Comparison of ENCODE assay signal across 31 cellular contexts in genomic region chr3:182438398-182438797, GRCh38.
DNase-seq lines count a peak whose midpoint lies in the region; ATAC-seq and TF ChIP-seq lines count a peak whose summit lies in the region.
"Had no signal": no experiment of that assay in that cellular context is flagged by ENCODE, and none has a peak within 500 bp of the region (broad histone marks: within the 10 kb centered on the region; RNA-seq: fewer than 3 reads in every experiment).

No MANE protein-coding gene starts in this region.

- H3K27me3 Mint-ChIP-seq in GM23338 (ENCODE audit: insufficient read depth, low read depth, poor library complexity): no peaks in the 10 kb centered on the region
- H3K27me3 Mint-ChIP-seq: activated CD4-positive, alpha-beta T cell treated with anti-CD3 and anti-CD28 coated beads for 36 hours; activated CD8-positive, alpha-beta T cell treated with anti-CD3 and anti-CD28 coated beads for 36 hours; activated naive CD4-positive, alpha-beta T cell treated with anti-CD3 and anti-CD28 coated beads, Interleukin-2, amount 10 ng/mL, durations not matched to agents 7 days and 5 days; activated T-helper 17 cell treated with anti-CD3 and anti-CD28 coated beads, Interleukin-2, amount 50 U/mL, for 72 hours; memory B cell; stimulated activated naive CD8-positive, alpha-beta T cell treated with anti-CD3 and anti-CD28 coated beads, Interleukin-15, Interleukin-2, amounts not matched to agents 100 ng/mL and 50 ng/mL, for 24 hours had no signal

- H3K4me3 ChIP-seq in GM23338 (no peak overlapping the region), smooth muscle cell (no peak overlapping the region)
- H3K4me3 ChIP-seq: ovary, thoracic aorta, uterus had no signal

- H3K4me2 ChIP-seq in GM23338: no peak overlapping the region
- H3K4me2 ChIP-seq in smooth muscle cell: no peak overlapping the region

- H3K36me3 ChIP-seq in GM23338 (ENCODE audit: insufficient read depth) (no peaks in the 10 kb centered on the region), smooth muscle cell (ENCODE audit: low read depth) (no peaks in the 10 kb centered on the region)
- H3K36me3 ChIP-seq: brain microvascular endothelial cell, ovary, thoracic aorta, uterus had no signal

- no peaks in the 10 kb centered on the region for H3K4me1 ChIP-seq in GM23338 (ENCODE audit: insufficient read depth)
- no peaks in the 10 kb centered on the region for H3K4me1 ChIP-seq in smooth muscle cell (ENCODE audit: low read depth)
- H3K4me1 ChIP-seq: uterus had no signal

- TF ChIP-seq CTCF in GM23338 (conservative IDR thresholded peaks at IDR 0.05; ENCODE audit: low read depth in 2 of 2) (no peak), smooth muscle cell (IDR thresholded peaks at IDR 0.05; ENCODE audit: borderline replicate concordance, insufficient read depth, poor library complexity, severe bottlenecking) (no peak)

- WGBS in smooth muscle cell (ENCODE audit: low lambda C conversion rate): 97% methylated on average over 1 of the region's 1 CpG

- no peak overlapping the region for H3K4me3 Mint-ChIP-seq in GM23338
- H3K4me3 Mint-ChIP-seq: activated CD4-positive, alpha-beta T cell treated with anti-CD3 and anti-CD28 coated beads for 36 hours; activated CD8-positive, alpha-beta T cell treated with anti-CD3 and anti-CD28 coated beads for 36 hours; activated naive CD4-positive, alpha-beta T cell treated with anti-CD3 and anti-CD28 coated beads, Interleukin-2, amount 10 ng/mL, durations not matched to agents 7 days and 5 days; activated T-helper 17 cell treated with anti-CD3 and anti-CD28 coated beads, Interleukin-2, amount 50 U/mL, for 72 hours; memory B cell; nephron progenitor cell; stimulated activated naive CD8-positive, alpha-beta T cell treated with anti-CD3 and anti-CD28 coated beads, Interleukin-15, Interleukin-2, amounts not matched to agents 100 ng/mL and 50 ng/mL, for 24 hours had no signal

- no peaks in the 10 kb centered on the region for H3K36me3 Mint-ChIP-seq in GM23338 (ENCODE audit: low read depth)
- H3K36me3 Mint-ChIP-seq: activated naive CD4-positive, alpha-beta T cell treated with anti-CD3 and anti-CD28 coated beads, Interleukin-2, amount 10 ng/mL, durations not matched to agents 7 days and 5 days; memory B cell had no signal

- no peaks in the 10 kb centered on the region for H3K9me3 Mint-ChIP-seq in GM23338
- H3K9me3 Mint-ChIP-seq: activated CD8-positive, alpha-beta T cell treated with anti-CD3 and anti-CD28 coated beads for 36 hours; activated naive CD4-positive, alpha-beta T cell treated with anti-CD3 and anti-CD28 coated beads, Interleukin-2, amount 10 ng/mL, durations not matched to agents 7 days and 5 days; activated T-helper 17 cell treated with anti-CD3 and anti-CD28 coated beads, Interleukin-2, amount 50 U/mL, for 72 hours; nephron progenitor cell; stimulated activated naive CD8-positive, alpha-beta T cell treated with anti-CD3 and anti-CD28 coated beads, Interleukin-15, Interleukin-2, amounts not matched to agents 100 ng/mL and 50 ng/mL, for 24 hours had no signal

- H3K4me1 Mint-ChIP-seq in GM23338: no peaks in the 10 kb centered on the region
- H3K4me1 Mint-ChIP-seq: activated CD4-positive, alpha-beta T cell treated with anti-CD3 and anti-CD28 coated beads for 36 hours; activated naive CD4-positive, alpha-beta T cell treated with anti-CD3 and anti-CD28 coated beads, Interleukin-2, amount 10 ng/mL, durations not matched to agents 7 days and 5 days; activated T-helper 17 cell treated with anti-CD3 and anti-CD28 coated beads, Interleukin-2, amount 50 U/mL, for 72 hours; memory B cell had no signal

- H3K27ac ChIP-seq in GM23338 (ENCODE audit: low read depth) (no peak overlapping the region), smooth muscle cell (ENCODE audit: low read depth) (no peak overlapping the region)
- H3K27ac ChIP-seq: brain microvascular endothelial cell, ovary, thoracic aorta, uterus, VCaP had no signal

- ATAC-seq in GM23338: no peak
- ATAC-seq in GM21528 (IDR thresholded peaks at IDR 0.05; ENCODE audit: low FRiP score, unreplicated experiment): no peak
- ATAC-seq: activated CD4-positive, alpha-beta T cell treated with anti-CD3 and anti-CD28 coated beads for 36 hours; activated CD8-positive, alpha-beta T cell treated with anti-CD3 and anti-CD28 coated beads for 36 hours; activated T-helper 17 cell treated with anti-CD3 and anti-CD28 coated beads, Interleukin-2, amount 50 U/mL, for 72 hours; esophagus mucosa had no signal

- H2AFZ ChIP-seq in GM23338 (0 out of 2 replicates have a peak overlapping the region, but pooled peaks have one; percentile 3), smooth muscle cell (ENCODE audit: low read depth) (no peak overlapping the region)

- peak; percentile 71 for DNase-seq in COR-L47 (lab: John Stamatoyannopoulos, UW)
- DNase-seq in GM23338 (ENCODE audit: low spot score): no peak
- DNase-seq in NCI-H2081 treated with DMSO at 0.1 percent for 48 hours (lab: John Stamatoyannopoulos, UW): peak; percentile 79
- DNase-seq in SHP77 (lab: John Stamatoyannopoulos, UW): peak; percentile 91 to 95
- no peak for DNase-seq in smooth muscle cell (lab: John Stamatoyannopoulos, UW; ENCODE audit: unreplicated experiment)
- DNase-seq in NCI-H2227 (lab: John Stamatoyannopoulos, UW; ENCODE audit: unreplicated experiment): no peak
- DNase-seq: activated CD4-positive, alpha-beta T cell treated with anti-CD3 and anti-CD28 coated beads for 36 hours; activated CD8-positive, alpha-beta memory T cell treated with anti-CD3 and anti-CD28 coated beads, Interleukin-2, amount 50 U/mL, for 48 hours; activated CD8-positive, alpha-beta T cell treated with anti-CD3 and anti-CD28 coated beads for 36 hours; activated naive CD4-positive, alpha-beta T cell treated with anti-CD3 and anti-CD28 coated beads, Interleukin-2, amount 10 ng/mL, durations not matched to agents 7 days and 5 days; amniotic stem cell; brain microvascular endothelial cell; cerebellar nuclear complex; DMS79; glutamatergic neuron; IMR-90; MV-4-11; NCI-H2171; NCI-H82; nephron progenitor cell; ovary; small intestine; T1000; uterus had no signal

- no peak overlapping the region for H3K9ac ChIP-seq in smooth muscle cell (ENCODE audit: low read depth)

- H3K27ac Mint-ChIP-seq in GM23338: no peak overlapping the region
- H3K27ac Mint-ChIP-seq: activated CD4-positive, alpha-beta T cell treated with anti-CD3 and anti-CD28 coated beads for 36 hours; activated CD8-positive, alpha-beta T cell treated with anti-CD3 and anti-CD28 coated beads for 36 hours; activated naive CD4-positive, alpha-beta T cell treated with anti-CD3 and anti-CD28 coated beads, Interleukin-2, amount 10 ng/mL, durations not matched to agents 7 days and 5 days; activated T-helper 17 cell treated with anti-CD3 and anti-CD28 coated beads, Interleukin-2, amount 50 U/mL, for 72 hours; memory B cell; nephron progenitor cell; stimulated activated naive CD8-positive, alpha-beta T cell treated with anti-CD3 and anti-CD28 coated beads, Interleukin-15, Interleukin-2, amounts not matched to agents 100 ng/mL and 50 ng/mL, for 24 hours had no signal

- H3K9me2 ChIP-seq in GM23338 (ENCODE audit: insufficient read depth): no peaks in the 10 kb centered on the region

- H3K27me3 ChIP-seq in GM23338 (ENCODE audit: insufficient read depth) (no peaks in the 10 kb centered on the region), smooth muscle cell (ENCODE audit: low read depth) (no peaks in the 10 kb centered on the region)
- H3K27me3 ChIP-seq: brain microvascular endothelial cell, ovary, uterus had no signal

- H3F3A ChIP-seq in GM23338 (replicated peaks; ENCODE audit: low read depth) (no peaks in the 10 kb centered on the region), smooth muscle cell (ENCODE audit: low read depth) (no peaks in the 10 kb centered on the region)

- H3K79me2 ChIP-seq in GM23338 (replicated peaks; ENCODE audit: insufficient read depth) (no peaks in the 10 kb centered on the region), smooth muscle cell (ENCODE audit: low read depth) (no peaks in the 10 kb centered on the region)

- H3K9me3 ChIP-seq in smooth muscle cell (replicated peaks; ENCODE audit: low read depth): no peaks in the 10 kb centered on the region
- H3K9me3 ChIP-seq: ovary, thoracic aorta, uterus had no signal

- H4K20me1 ChIP-seq in GM23338 (replicated peaks; ENCODE audit: insufficient read depth) (no peaks in the 10 kb centered on the region), smooth muscle cell (ENCODE audit: low read depth) (no peaks in the 10 kb centered on the region)

TF ChIP-seq in GM23338, 12 proteins besides CTCF, POLR2A, EP300 and RAD21:
- TF ChIP-seq REST (IDR thresholded peaks at IDR 0.05; ENCODE audit: unreplicated experiment) (no peak), NANOG (IDR thresholded peaks at IDR 0.05; ENCODE audit: borderline replicate concordance) (no peak), EZH2 (IDR thresholded peaks at IDR 0.05; ENCODE audit: low read depth, unreplicated experiment) (no peak)

Comparison
In these comparisons a context has a peak if more than half of its experiments do, and no peak if none do; other contexts are left out.
1. DNase-seq: peak in COR-L47 (single experiment), NCI-H2081 treated with DMSO at 0.1 percent for 48 hours (single experiment) and SHP77 (2 of 2); none in GM23338 (single experiment), smooth muscle cell (single experiment) and NCI-H2227 (single experiment).